ENCODE assay signal across 1 cellular context in the genomic region with DNA sequence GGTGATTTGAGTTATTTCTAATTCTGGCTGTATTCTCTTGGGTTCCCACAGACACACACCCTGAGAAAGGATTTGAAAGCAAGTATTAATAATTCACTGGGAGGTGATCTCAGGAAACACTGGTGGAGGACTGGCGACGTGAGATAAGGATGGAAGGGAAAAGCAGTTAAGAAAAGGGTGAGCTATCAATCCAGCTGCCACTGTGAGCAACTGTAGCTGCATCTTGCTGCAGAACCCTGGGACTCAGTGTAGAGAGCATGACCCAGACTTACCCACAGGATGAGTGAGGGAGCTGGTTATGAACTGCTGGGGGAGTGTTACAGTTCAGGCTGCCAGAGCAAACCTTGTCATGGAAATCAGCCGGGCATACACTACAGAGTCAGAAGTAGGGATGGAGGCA.
TF ChIP-seq lines count a peak whose summit lies in the region.

No MANE protein-coding gene starts in this region.

TF ChIP-seq in GM23338, 12 proteins besides CTCF, POLR2A, EP300 and RAD21 (continued from another document):
- TF ChIP-seq, protein P1, sequence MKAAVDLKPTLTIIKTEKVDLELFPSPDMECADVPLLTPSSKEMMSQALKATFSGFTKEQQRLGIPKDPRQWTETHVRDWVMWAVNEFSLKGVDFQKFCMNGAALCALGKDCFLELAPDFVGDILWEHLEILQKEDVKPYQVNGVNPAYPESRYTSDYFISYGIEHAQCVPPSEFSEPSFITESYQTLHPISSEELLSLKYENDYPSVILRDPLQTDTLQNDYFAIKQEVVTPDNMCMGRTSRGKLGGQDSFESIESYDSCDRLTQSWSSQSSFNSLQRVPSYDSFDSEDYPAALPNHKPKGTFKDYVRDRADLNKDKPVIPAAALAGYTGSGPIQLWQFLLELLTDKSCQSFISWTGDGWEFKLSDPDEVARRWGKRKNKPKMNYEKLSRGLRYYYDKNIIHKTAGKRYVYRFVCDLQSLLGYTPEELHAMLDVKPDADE (IDR thresholded peaks at IDR 0.05): no peak
- TF ChIP-seq ZNF114 (CRISPR knock-in tag; IDR thresholded peaks at IDR 0.05) (no peak), POLR2AphosphoS5 (IDR thresholded peaks at IDR 0.05; ENCODE audit: low read depth) (no peak), EZH2phosphoT487 (IDR thresholded peaks at IDR 0.05; ENCODE audit: unreplicated experiment) (no peak), CREB1 (CRISPR knock-in tag; IDR thresholded peaks at IDR 0.05; ENCODE audit: low read depth) (no peak), STAT1 (IDR thresholded peaks at IDR 0.05; ENCODE audit: unreplicated experiment) (no peak), ZNF331 (CRISPR knock-in tag; IDR thresholded peaks at IDR 0.05; ENCODE audit: low read depth) (no peak)
- TF ChIP-seq, protein P2, sequence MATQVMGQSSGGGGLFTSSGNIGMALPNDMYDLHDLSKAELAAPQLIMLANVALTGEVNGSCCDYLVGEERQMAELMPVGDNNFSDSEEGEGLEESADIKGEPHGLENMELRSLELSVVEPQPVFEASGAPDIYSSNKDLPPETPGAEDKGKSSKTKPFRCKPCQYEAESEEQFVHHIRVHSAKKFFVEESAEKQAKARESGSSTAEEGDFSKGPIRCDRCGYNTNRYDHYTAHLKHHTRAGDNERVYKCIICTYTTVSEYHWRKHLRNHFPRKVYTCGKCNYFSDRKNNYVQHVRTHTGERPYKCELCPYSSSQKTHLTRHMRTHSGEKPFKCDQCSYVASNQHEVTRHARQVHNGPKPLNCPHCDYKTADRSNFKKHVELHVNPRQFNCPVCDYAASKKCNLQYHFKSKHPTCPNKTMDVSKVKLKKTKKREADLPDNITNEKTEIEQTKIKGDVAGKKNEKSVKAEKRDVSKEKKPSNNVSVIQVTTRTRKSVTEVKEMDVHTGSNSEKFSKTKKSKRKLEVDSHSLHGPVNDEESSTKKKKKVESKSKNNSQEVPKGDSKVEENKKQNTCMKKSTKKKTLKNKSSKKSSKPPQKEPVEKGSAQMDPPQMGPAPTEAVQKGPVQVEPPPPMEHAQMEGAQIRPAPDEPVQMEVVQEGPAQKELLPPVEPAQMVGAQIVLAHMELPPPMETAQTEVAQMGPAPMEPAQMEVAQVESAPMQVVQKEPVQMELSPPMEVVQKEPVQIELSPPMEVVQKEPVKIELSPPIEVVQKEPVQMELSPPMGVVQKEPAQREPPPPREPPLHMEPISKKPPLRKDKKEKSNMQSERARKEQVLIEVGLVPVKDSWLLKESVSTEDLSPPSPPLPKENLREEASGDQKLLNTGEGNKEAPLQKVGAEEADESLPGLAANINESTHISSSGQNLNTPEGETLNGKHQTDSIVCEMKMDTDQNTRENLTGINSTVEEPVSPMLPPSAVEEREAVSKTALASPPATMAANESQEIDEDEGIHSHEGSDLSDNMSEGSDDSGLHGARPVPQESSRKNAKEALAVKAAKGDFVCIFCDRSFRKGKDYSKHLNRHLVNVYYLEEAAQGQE (IDR thresholded peaks at IDR 0.05; ENCODE audit: unreplicated experiment): no peak
